8 cellular contexts compared by ENCODE assay signal in genomic region chr5:180811012-180811622, GRCh38. TPM values are rescaled to one million over a fixed set of nuclear protein-coding genes. Genes with fewer than 3 reads are reported as not detected.
DNase-seq lines count a peak whose midpoint lies in the region; ATAC-seq and TF ChIP-seq lines count a peak whose summit lies in the region.

No MANE protein-coding gene starts in this region.

- peak overlapping the region; percentile 99 for H3K4me2 ChIP-seq in hepatocyte

- H2AFZ ChIP-seq in hepatocyte: peak overlapping the region; percentile 4

- peak overlapping the region; percentile 72 for H3K4me3 Mint-ChIP-seq in stimulated activated effector memory CD8-positive, alpha-beta T cell treated with anti-CD3 and anti-CD28 coated beads, Interleukin-12 subunit alpha, Interleukin-12 subunit beta, amount 100 ng/mL, for 72 hours

- peaks cover 44% of the 10 kb centered on the region for H3K79me2 ChIP-seq in hepatocyte

- no peaks in the 10 kb centered on the region for H4K20me1 ChIP-seq in hepatocyte (ENCODE audit: insufficient read depth, poor library complexity, severe bottlenecking)

- no peak for TF ChIP-seq CTCF in WERI-Rb-1 (IDR thresholded peaks at IDR 0.05; ENCODE audit: low read depth, low read length)
- TF ChIP-seq CTCF in hepatocyte (IDR thresholded peaks at IDR 0.05; ENCODE audit: poor library complexity): no peak

- no peak for ATAC-seq in stimulated activated effector memory CD8-positive, alpha-beta T cell treated with anti-CD3 and anti-CD28 coated beads, Interleukin-12 subunit alpha, Interleukin-12 subunit beta, amount 100 ng/mL, for 72 hours
- ATAC-seq in GM21367 (IDR thresholded peaks at IDR 0.05; ENCODE audit: unreplicated experiment) (no peak), HG02885 (IDR thresholded peaks at IDR 0.05; ENCODE audit: poor library complexity, unreplicated experiment) (no peak)

- no peaks in the 10 kb centered on the region for H3K9me2 ChIP-seq in hepatocyte (replicated peaks; ENCODE audit: insufficient read depth)

- H3K36me3 Mint-ChIP-seq in stimulated activated effector memory CD8-positive, alpha-beta T cell treated with anti-CD3 and anti-CD28 coated beads, Interleukin-12 subunit alpha, Interleukin-12 subunit beta, amount 100 ng/mL, for 72 hours: peaks cover 31% of the 10 kb centered on the region

- DNase-seq in NCI-H82 (lab: John Stamatoyannopoulos, UW): peak; percentile 39
- no peak for DNase-seq in NCI-H82 treated with DMSO at 0.1 percent for 48 hours (lab: John Stamatoyannopoulos, UW; ENCODE audit: unreplicated experiment)
- no peak for DNase-seq in WERI-Rb-1
- DNase-seq in hepatocyte (ENCODE audit: low spot score): no peak
- DNase-seq in stimulated activated effector memory CD8-positive, alpha-beta T cell treated with anti-CD3 and anti-CD28 coated beads, Interleukin-12 subunit alpha, Interleukin-12 subunit beta, amount 100 ng/mL, for 72 hours (ENCODE audit: low spot score in 2 of 2): no peak
- no peak for DNase-seq in activated effector memory CD4-positive, alpha-beta T cell treated with Interleukin-2 at 50 U/mL for 16 hours

- H3K4me1 ChIP-seq in hepatocyte (ENCODE audit: insufficient read depth): peaks cover 45% of the 10 kb centered on the region

- H3K9me3 ChIP-seq in WERI-Rb-1 (ENCODE audit: severe bottlenecking) (no peaks in the 10 kb centered on the region), hepatocyte (ENCODE audit: low read depth) (no peaks in the 10 kb centered on the region)

- H3K27ac ChIP-seq in WERI-Rb-1 (peak overlapping the region; percentile 99), hepatocyte (peak overlapping the region; percentile 98)

- H3K27me3 ChIP-seq in WERI-Rb-1 (ENCODE audit: insufficient read depth, low read depth, severe bottlenecking) (no peaks in the 10 kb centered on the region), hepatocyte (no peaks in the 10 kb centered on the region)

- H3K27ac Mint-ChIP-seq in stimulated activated effector memory CD8-positive, alpha-beta T cell treated with anti-CD3 and anti-CD28 coated beads, Interleukin-12 subunit alpha, Interleukin-12 subunit beta, amount 100 ng/mL, for 72 hours: peak overlapping the region; percentile 97

- H3K4me3 ChIP-seq in WERI-Rb-1 (ENCODE audit: low read depth, low read length) (peak overlapping the region; percentile 49), hepatocyte (peak overlapping the region; percentile 25)

- no peaks in the 10 kb centered on the region for H3K9me3 Mint-ChIP-seq in stimulated activated effector memory CD8-positive, alpha-beta T cell treated with anti-CD3 and anti-CD28 coated beads, Interleukin-12 subunit alpha, Interleukin-12 subunit beta, amount 100 ng/mL, for 72 hours

- H3K36me3 ChIP-seq in WERI-Rb-1 (no peaks in the 10 kb centered on the region), hepatocyte (replicated peaks; ENCODE audit: insufficient read depth, low read depth) (no peaks in the 10 kb centered on the region)

- 25% methylated on average over 16 of the region's 22 CpGs for WGBS in hepatocyte (ENCODE audit: low lambda C conversion rate, missing lambda C conversion rate)

- H3K4me1 Mint-ChIP-seq in stimulated activated effector memory CD8-positive, alpha-beta T cell treated with anti-CD3 and anti-CD28 coated beads, Interleukin-12 subunit alpha, Interleukin-12 subunit beta, amount 100 ng/mL, for 72 hours: peaks cover 69% of the 10 kb centered on the region

RNA-seq across cellular contexts. Expression of gene MGAT1, which starts 8.5 kb away (rescaled TPM):
- total RNA-seq in hepatocyte: 137 and 152 TPM in 2 replicates
- 149 and 151 TPM in 2 replicates for polyA plus RNA-seq in hepatocyte

RNA-seq across cellular contexts. Expression of gene ZFP62, which starts 50.0 kb away (rescaled TPM):
- total RNA-seq in hepatocyte: 30.0 and 31.7 TPM in 2 replicates
- 13.5 and 18.0 TPM in 2 replicates for polyA plus RNA-seq in hepatocyte
